ENCODE assay signal across 1 cellular context in the genomic region with DNA sequence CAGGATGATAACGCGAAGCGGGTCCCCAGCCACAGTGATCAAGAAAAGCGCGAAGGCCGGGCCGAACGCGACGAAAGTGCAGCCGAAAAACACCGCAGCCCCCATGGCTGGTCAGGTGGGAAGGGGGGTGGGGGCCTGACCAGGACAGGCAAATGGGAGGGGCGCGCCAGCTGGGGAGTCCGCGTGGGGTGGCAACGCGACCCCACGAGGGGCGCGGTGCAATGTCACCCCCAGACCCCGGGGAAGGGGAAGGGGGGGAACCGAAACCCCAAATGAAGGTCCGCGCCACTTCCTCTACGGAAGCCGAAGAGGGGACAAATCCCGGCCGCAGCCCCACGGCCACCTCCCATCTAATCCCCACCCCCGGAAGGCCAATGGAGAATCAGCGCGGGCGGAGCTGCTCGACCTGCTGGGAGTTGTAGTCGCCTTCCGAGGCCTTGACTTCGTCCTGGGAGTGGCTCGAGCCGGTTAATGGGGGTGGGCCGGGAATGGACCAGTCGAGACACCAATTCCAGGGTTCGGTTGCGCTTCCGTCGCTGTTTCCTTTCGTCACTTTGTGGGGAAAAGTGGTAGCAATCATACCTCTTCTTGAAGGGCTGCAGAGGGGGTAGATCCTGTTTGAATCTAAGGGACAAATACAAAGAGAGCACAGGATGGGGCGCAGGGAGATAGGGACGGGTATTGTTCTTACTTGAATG.
TF ChIP-seq lines count a peak whose summit lies in the region.

TSS of gene APH1A (minus strand) at position 311 of the 698 bp plus-strand sequence. CDS start at position 105, 206 bp downstream.

TF ChIP-seq in HepG2, 621 proteins besides CTCF, POLR2A, EP300 and RAD21 (continued from another document and continues in another):
- TF ChIP-seq ZFP1 (CRISPR knock-in tag; IDR thresholded peaks at IDR 0.05) (no peak), MAFF (IDR thresholded peaks at IDR 0.05; ENCODE audit: low read depth, low read length) (no peak), ZNF343 (CRISPR knock-in tag; IDR thresholded peaks at IDR 0.05) (no peak), NFKBIZ (CRISPR knock-in tag; IDR thresholded peaks at IDR 0.05) (no peak), MIXL1 (CRISPR knock-in tag; IDR thresholded peaks at IDR 0.05) (peak; percentile 31; the same call in 1 of the 2 replicates), PRMT3 (CRISPR knock-in tag; IDR thresholded peaks at IDR 0.05; ENCODE audit: borderline replicate concordance, low read depth) (no peak), GRHL1 (CRISPR knock-in tag; conservative IDR thresholded peaks at IDR 0.05) (no peak), ZNF720 (CRISPR knock-in tag; IDR thresholded peaks at IDR 0.05) (no peak), SP140L (CRISPR knock-in tag; IDR thresholded peaks at IDR 0.05; ENCODE audit: borderline replicate concordance) (no peak), NFRKB (IDR thresholded peaks at IDR 0.05) (no peak), ZFYVE20 (CRISPR knock-in tag; IDR thresholded peaks at IDR 0.05; ENCODE audit: borderline replicate concordance, low read depth) (no peak), SAP130 (CRISPR knock-in tag; IDR thresholded peaks at IDR 0.05; ENCODE audit: low read depth) (peak; percentile 92), TEAD2 (CRISPR knock-in tag; IDR thresholded peaks at IDR 0.05) (no peak), ZBTB40 (IDR thresholded peaks at IDR 0.05) (no peak), ZBTB40 (CRISPR knock-in tag; IDR thresholded peaks at IDR 0.05) (no peak), KDM1A (CRISPR knock-in tag; IDR thresholded peaks at IDR 0.05) (no peak), SCMH1 (CRISPR knock-in tag; IDR thresholded peaks at IDR 0.05; ENCODE audit: borderline replicate concordance) (no peak), ZFP36L1 (CRISPR knock-in tag; IDR thresholded peaks at IDR 0.05) (no peak), TOE1 (CRISPR knock-in tag; IDR thresholded peaks at IDR 0.05) (no peak), ZNF337 (CRISPR knock-in tag; IDR thresholded peaks at IDR 0.05; ENCODE audit: borderline replicate concordance, low read depth) (no peak), ZNF282 (IDR thresholded peaks at IDR 0.05; ENCODE audit: partially characterized antibody) (no peak), ZNF274 (CRISPR knock-in tag; IDR thresholded peaks at IDR 0.05) (peak; percentile 69; the same call in 1 of the 2 replicates), ZNF143 (CRISPR knock-in tag; IDR thresholded peaks at IDR 0.05) (peak; percentile 95), FOXA1 (IDR thresholded peaks at IDR 0.05) (no peak), FOXA1 (CRISPR knock-in tag; IDR thresholded peaks at IDR 0.05) (no peak), MTF1 (CRISPR knock-in tag; IDR thresholded peaks at IDR 0.05) (no peak), HOXA5 (CRISPR knock-in tag; IDR thresholded peaks at IDR 0.05) (peak; percentile 78; the same call in 1 of the 2 replicates), NFYB (CRISPR knock-in tag; IDR thresholded peaks at IDR 0.05) (peak; percentile 78), ZFP62 (CRISPR knock-in tag; IDR thresholded peaks at IDR 0.05) (no peak), ZNF501 (CRISPR knock-in tag; IDR thresholded peaks at IDR 0.05) (peak; percentile 52; the same call in 1 of the 2 replicates), ZSCAN31 (CRISPR knock-in tag; IDR thresholded peaks at IDR 0.05; ENCODE audit: low read depth) (peak; percentile 61; the same call in 1 of the 2 replicates), GLI4 (CRISPR knock-in tag; IDR thresholded peaks at IDR 0.05; ENCODE audit: borderline replicate concordance) (no peak), PHF20 (CRISPR knock-in tag; IDR thresholded peaks at IDR 0.05) (peak; percentile 79), ZNF616 (CRISPR knock-in tag; IDR thresholded peaks at IDR 0.05; ENCODE audit: low read depth) (no peak), CC2D1A (CRISPR knock-in tag; IDR thresholded peaks at IDR 0.05) (no peak), HOMEZ (CRISPR knock-in tag; IDR thresholded peaks at IDR 0.05; ENCODE audit: low read depth) (no peak), ZNF83 (CRISPR knock-in tag; IDR thresholded peaks at IDR 0.05; ENCODE audit: borderline replicate concordance) (no peak), KDM4B (CRISPR knock-in tag; IDR thresholded peaks at IDR 0.05) (no peak), SALL1 (CRISPR knock-in tag; IDR thresholded peaks at IDR 0.05) (peak; percentile 53), MXI1 (IDR thresholded peaks at IDR 0.05; ENCODE audit: borderline replicate concordance, low read depth, low read length) (peak; percentile 70; the same call in 1 of the 3 replicates), SIN3B (IDR thresholded peaks at IDR 0.05; ENCODE audit: low read length) (0 out of 2 replicates have a peak, but pooled peaks have one; percentile 49), SP5 (CRISPR knock-in tag; IDR thresholded peaks at IDR 0.05; ENCODE audit: borderline replicate concordance, low read depth) (peak; percentile 78), SMARCC2 (IDR thresholded peaks at IDR 0.05) (no peak), SNAI1 (CRISPR knock-in tag; IDR thresholded peaks at IDR 0.05; ENCODE audit: borderline replicate concordance) (0 out of 2 replicates have a peak, but pooled peaks have one; percentile 70)
- TF ChIP-seq, protein P1, sequence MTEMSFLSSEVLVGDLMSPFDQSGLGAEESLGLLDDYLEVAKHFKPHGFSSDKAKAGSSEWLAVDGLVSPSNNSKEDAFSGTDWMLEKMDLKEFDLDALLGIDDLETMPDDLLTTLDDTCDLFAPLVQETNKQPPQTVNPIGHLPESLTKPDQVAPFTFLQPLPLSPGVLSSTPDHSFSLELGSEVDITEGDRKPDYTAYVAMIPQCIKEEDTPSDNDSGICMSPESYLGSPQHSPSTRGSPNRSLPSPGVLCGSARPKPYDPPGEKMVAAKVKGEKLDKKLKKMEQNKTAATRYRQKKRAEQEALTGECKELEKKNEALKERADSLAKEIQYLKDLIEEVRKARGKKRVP (CRISPR knock-in tag; IDR thresholded peaks at IDR 0.05) = peak in 1 of 2 experiments; percentile 39; a peak in 1 of 4 replicates
- TF ChIP-seq, protein P2, sequence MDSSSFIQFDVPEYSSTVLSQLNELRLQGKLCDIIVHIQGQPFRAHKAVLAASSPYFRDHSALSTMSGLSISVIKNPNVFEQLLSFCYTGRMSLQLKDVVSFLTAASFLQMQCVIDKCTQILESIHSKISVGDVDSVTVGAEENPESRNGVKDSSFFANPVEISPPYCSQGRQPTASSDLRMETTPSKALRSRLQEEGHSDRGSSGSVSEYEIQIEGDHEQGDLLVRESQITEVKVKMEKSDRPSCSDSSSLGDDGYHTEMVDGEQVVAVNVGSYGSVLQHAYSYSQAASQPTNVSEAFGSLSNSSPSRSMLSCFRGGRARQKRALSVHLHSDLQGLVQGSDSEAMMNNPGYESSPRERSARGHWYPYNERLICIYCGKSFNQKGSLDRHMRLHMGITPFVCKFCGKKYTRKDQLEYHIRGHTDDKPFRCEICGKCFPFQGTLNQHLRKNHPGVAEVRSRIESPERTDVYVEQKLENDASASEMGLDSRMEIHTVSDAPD (CRISPR knock-in tag; IDR thresholded peaks at IDR 0.05) = no peak
- TF ChIP-seq, protein P3, sequence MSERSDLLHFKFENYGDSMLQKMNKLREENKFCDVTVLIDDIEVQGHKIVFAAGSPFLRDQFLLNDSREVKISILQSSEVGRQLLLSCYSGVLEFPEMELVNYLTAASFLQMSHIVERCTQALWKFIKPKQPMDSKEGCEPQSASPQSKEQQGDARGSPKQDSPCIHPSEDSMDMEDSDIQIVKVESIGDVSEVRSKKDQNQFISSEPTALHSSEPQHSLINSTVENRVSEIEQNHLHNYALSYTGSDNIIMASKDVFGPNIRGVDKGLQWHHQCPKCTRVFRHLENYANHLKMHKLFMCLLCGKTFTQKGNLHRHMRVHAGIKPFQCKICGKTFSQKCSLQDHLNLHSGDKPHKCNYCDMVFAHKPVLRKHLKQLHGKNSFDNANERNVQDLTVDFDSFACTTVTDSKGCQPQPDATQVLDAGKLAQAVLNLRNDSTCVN (CRISPR knock-in tag; IDR thresholded peaks at IDR 0.05; ENCODE audit: borderline replicate concordance) = no peak
- TF ChIP-seq, protein P4, sequence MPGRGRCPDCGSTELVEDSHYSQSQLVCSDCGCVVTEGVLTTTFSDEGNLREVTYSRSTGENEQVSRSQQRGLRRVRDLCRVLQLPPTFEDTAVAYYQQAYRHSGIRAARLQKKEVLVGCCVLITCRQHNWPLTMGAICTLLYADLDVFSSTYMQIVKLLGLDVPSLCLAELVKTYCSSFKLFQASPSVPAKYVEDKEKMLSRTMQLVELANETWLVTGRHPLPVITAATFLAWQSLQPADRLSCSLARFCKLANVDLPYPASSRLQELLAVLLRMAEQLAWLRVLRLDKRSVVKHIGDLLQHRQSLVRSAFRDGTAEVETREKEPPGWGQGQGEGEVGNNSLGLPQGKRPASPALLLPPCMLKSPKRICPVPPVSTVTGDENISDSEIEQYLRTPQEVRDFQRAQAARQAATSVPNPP (CRISPR knock-in tag; IDR thresholded peaks at IDR 0.05) = no peak
